8 cellular contexts compared by ENCODE assay signal in genomic region chr17:29111816-29112499, GRCh38.
DNase-seq lines count a peak whose midpoint lies in the region; ATAC-seq and TF ChIP-seq lines count a peak whose summit lies in the region.

No MANE protein-coding gene starts in this region.

- H3K27ac Mint-ChIP-seq in CD8-positive, alpha-beta T cell, result no peak overlapping the region
- no peak overlapping the region for H3K27ac Mint-ChIP-seq in activated T-helper 2 cell treated with anti-CD3 and anti-CD28 coated beads, Interferon-gamma antibody, Interleukin-2, Interleukin-4, amounts not matched to agents 10 μg/mL and 5 μg/mL and 100 μg/mL, durations not matched to agents 14 hours and 24 hours and 36 hours
- H3K27ac Mint-ChIP-seq in osteocyte (ENCODE audit: unreplicated experiment), result no peak overlapping the region

- H3K9me3 Mint-ChIP-seq in CD8-positive, alpha-beta T cell, result no peaks in the 10 kb centered on the region
- H3K9me3 Mint-ChIP-seq in activated T-helper 2 cell treated with anti-CD3 and anti-CD28 coated beads, Interferon-gamma antibody, Interleukin-2, Interleukin-4, amounts not matched to agents 10 μg/mL and 5 μg/mL and 100 μg/mL, durations not matched to agents 14 hours and 24 hours and 36 hours, result no peaks in the 10 kb centered on the region
- H3K9me3 Mint-ChIP-seq in osteocyte (ENCODE audit: unreplicated experiment), result no peaks in the 10 kb centered on the region

- CTCF ChIA-PET in CD8-positive, alpha-beta T cell (lab: Charles Lee), result interaction anchor here (0.6 to 12.7 kb wide), 17 partner anchors 8 to 159 kb away, joined by 3 to 368 read pairs (median 4); no protein-coding TSS in a partner anchor

- no peak for TF ChIP-seq POLR2A in Peyer's patch (IDR thresholded peaks at IDR 0.05)
- TF ChIP-seq POLR2A in tibial nerve (IDR thresholded peaks at IDR 0.05), result no peak

- peak; percentile 49 to 79 (median 64) for DNase-seq in CD8-positive, alpha-beta T cell
- DNase-seq in HUDEP-2 (lab: John Stamatoyannopoulos, UW; ENCODE audit: unreplicated experiment in 76 of 76) (peak in 65 of 76 experiments; percentile 6 to 79 (median 53)), Peyer's patch (peak; percentile 44 to 81 (median 77)), fibroblast of the aortic adventitia (ENCODE audit: low read depth) (peak; percentile 69), osteocyte (ENCODE audit: extremely low spot score, unreplicated experiment) (peak; percentile 90), tibial nerve (ENCODE audit: low spot score in 2 of 2) (peak; percentile 43 to 60)
- DNase-seq in activated T-helper 2 cell treated with anti-CD3 and anti-CD28 coated beads, Interferon-gamma antibody, Interleukin-2, Interleukin-4, amounts not matched to agents 10 μg/mL and 5 μg/mL and 100 μg/mL, durations not matched to agents 14 hours and 24 hours and 36 hours (ENCODE audit: low spot score), result peak; percentile 48

- no peak for TF ChIP-seq EP300 in tibial nerve (IDR thresholded peaks at IDR 0.05)

- WGBS in tibial nerve, 2 donors, result 42 to 49% methylated on average over 19 to 20 of the region's 20 CpGs

- peaks cover 3% of the 10 kb centered on the region for H3K4me1 ChIP-seq in CD8-positive, alpha-beta T cell (ENCODE audit: insufficient read depth, low read length)
- peaks cover 0 to 6% (median 0%) of the 10 kb centered on the region in 4 donors for H3K4me1 ChIP-seq in Peyer's patch
- peaks cover 0 to 34% (median 15%) of the 10 kb centered on the region in 4 donors for H3K4me1 ChIP-seq in tibial nerve

- H3K4me3 ChIP-seq in CD8-positive, alpha-beta T cell (ENCODE audit: low read depth, low read length), result no peak overlapping the region
- H3K4me3 ChIP-seq in Peyer's patch (no peak overlapping the region), fibroblast of the aortic adventitia (ENCODE audit: low read depth, low read length) (no peak overlapping the region), tibial nerve (no peak overlapping the region)

- intact Hi-C loops in CD8-positive, alpha-beta T cell (cut with DNase I, micrococcal nuclease), result loop anchor here (1.0 to 10.0 kb wide), 4 partner anchors 147 to 387 kb away; partner anchors contain the start of genes TLCD1 (in 2 of the 2) and NEK8 (in 1 of the 2)
- intact Hi-C loops in activated T-helper 2 cell treated with anti-CD3 and anti-CD28 coated beads, Interferon-gamma antibody, Interleukin-2, Interleukin-4, amounts not matched to agents 10 μg/mL and 5 μg/mL and 100 μg/mL, durations not matched to agents 14 hours and 24 hours and 36 hours (cut with micrococcal nuclease), result loop anchor here (2.0 to 10.0 kb wide), 2 partner anchors 147 to 387 kb away; partner anchors contain the start of genes NEK8 and TLCD1

- H3K27me3 Mint-ChIP-seq in CD8-positive, alpha-beta T cell (ENCODE audit: low read depth), result no peaks in the 10 kb centered on the region
- H3K27me3 Mint-ChIP-seq in activated T-helper 2 cell treated with anti-CD3 and anti-CD28 coated beads, Interferon-gamma antibody, Interleukin-2, Interleukin-4, amounts not matched to agents 10 μg/mL and 5 μg/mL and 100 μg/mL, durations not matched to agents 14 hours and 24 hours and 36 hours (ENCODE audit: low read depth), result no peaks in the 10 kb centered on the region
- H3K27me3 Mint-ChIP-seq in osteocyte (ENCODE audit: unreplicated experiment), result no peaks in the 10 kb centered on the region

- POLR2A ChIA-PET in CD8-positive, alpha-beta T cell (lab: Charles Lee), result no interaction called here

- ATAC-seq in CD8-positive, alpha-beta T cell, result peak; percentile 88
- no peak for ATAC-seq in HG03571 (IDR thresholded peaks at IDR 0.05; ENCODE audit: unreplicated experiment)

- peak; percentile 57 for TF ChIP-seq CTCF in CD8-positive, alpha-beta T cell (IDR thresholded peaks at IDR 0.05)
- TF ChIP-seq CTCF in Peyer's patch (IDR thresholded peaks at IDR 0.05) (peak; percentile 19 to 80 (median 68)), fibroblast of the aortic adventitia (IDR thresholded peaks at IDR 0.05; ENCODE audit: insufficient read depth, low read length) (peak; percentile 99), osteocyte (IDR thresholded peaks at IDR 0.05) (peak; percentile 94), tibial nerve (IDR thresholded peaks at IDR 0.05) (peak; percentile 81 to 88 (median 85))

- no peak overlapping the region for H3K27ac ChIP-seq in CD8-positive, alpha-beta T cell (ENCODE audit: low read depth, low read length)
- no peak overlapping the region for H3K27ac ChIP-seq in Peyer's patch
- peak overlapping the region in 2 of 4 donors; percentile 0 to 31 for H3K27ac ChIP-seq in tibial nerve

- peaks cover 66% of the 10 kb centered on the region for H3K36me3 Mint-ChIP-seq in CD8-positive, alpha-beta T cell
- peaks cover 40% of the 10 kb centered on the region for H3K36me3 Mint-ChIP-seq in activated T-helper 2 cell treated with anti-CD3 and anti-CD28 coated beads, Interferon-gamma antibody, Interleukin-2, Interleukin-4, amounts not matched to agents 10 μg/mL and 5 μg/mL and 100 μg/mL, durations not matched to agents 14 hours and 24 hours and 36 hours (ENCODE audit: low read depth)
- peaks cover 18% of the 10 kb centered on the region for H3K36me3 Mint-ChIP-seq in osteocyte (ENCODE audit: unreplicated experiment)

- H3K27me3 ChIP-seq in CD8-positive, alpha-beta T cell (ENCODE audit: insufficient read depth, low read length), result no peaks in the 10 kb centered on the region
- no peaks in the 10 kb centered on the region for H3K27me3 ChIP-seq in Peyer's patch
- H3K27me3 ChIP-seq in tibial nerve, result no peaks in the 10 kb centered on the region

- H3K4me1 Mint-ChIP-seq in CD8-positive, alpha-beta T cell (ENCODE audit: low read depth), result no peaks in the 10 kb centered on the region
- peaks cover 2% of the 10 kb centered on the region for H3K4me1 Mint-ChIP-seq in activated T-helper 2 cell treated with anti-CD3 and anti-CD28 coated beads, Interferon-gamma antibody, Interleukin-2, Interleukin-4, amounts not matched to agents 10 μg/mL and 5 μg/mL and 100 μg/mL, durations not matched to agents 14 hours and 24 hours and 36 hours (ENCODE audit: low read depth)
- peaks cover 6% of the 10 kb centered on the region for H3K4me1 Mint-ChIP-seq in osteocyte (ENCODE audit: unreplicated experiment)

- peaks cover 37% of the 10 kb centered on the region for H3K36me3 ChIP-seq in CD8-positive, alpha-beta T cell (ENCODE audit: insufficient read depth, low read length)
- H3K36me3 ChIP-seq in Peyer's patch (peaks cover 0 to 81% (median 0%) of the 10 kb centered on the region in 3 donors), tibial nerve (peaks cover 3 to 80% (median 10%) of the 10 kb centered on the region in 3 donors)

- H3K9me3 ChIP-seq in CD8-positive, alpha-beta T cell (ENCODE audit: low read length), result no peaks in the 10 kb centered on the region
- H3K9me3 ChIP-seq in Peyer's patch (no peaks in the 10 kb centered on the region), tibial nerve (no peaks in the 10 kb centered on the region)

- H3K4me3 Mint-ChIP-seq in CD8-positive, alpha-beta T cell, result no peak overlapping the region
- H3K4me3 Mint-ChIP-seq in activated T-helper 2 cell treated with anti-CD3 and anti-CD28 coated beads, Interferon-gamma antibody, Interleukin-2, Interleukin-4, amounts not matched to agents 10 μg/mL and 5 μg/mL and 100 μg/mL, durations not matched to agents 14 hours and 24 hours and 36 hours (ENCODE audit: low read depth), result no peak overlapping the region
- H3K4me3 Mint-ChIP-seq in osteocyte (ENCODE audit: unreplicated experiment), result no peak overlapping the region
